In genomic region chr14:104163541-104163940, GRCh38 we compare ENCODE assay signal across 28 cellular contexts. TPM values are rescaled to one million over a fixed set of nuclear protein-coding genes. Genes with fewer than 3 reads are reported as not detected.
"Had no signal": no experiment of that assay in that cellular context is flagged by ENCODE, and none has a peak within 500 bp of the region (broad histone marks: within the 10 kb centered on the region; RNA-seq: fewer than 3 reads in every experiment).

No MANE protein-coding gene starts in this region.

- H3K36me3 ChIP-seq: ovary, right lobe of liver, sigmoid colon, stomach, thoracic aorta, thyroid gland, upper lobe of right lung, uterus had no signal

- H3K9ac ChIP-seq: parathyroid adenoma had no signal

- H3K27me3 ChIP-seq: ovary, right lobe of liver, sigmoid colon, thyroid gland, tibial nerve, upper lobe of right lung, uterus had no signal

- H3K9me3 ChIP-seq: ovary, psoas muscle, right lobe of liver, sigmoid colon, stomach, thoracic aorta, thyroid gland, tibial nerve, upper lobe of right lung, uterus had no signal

- DNase-seq: naive B cell; naive thymus-derived CD8-positive, alpha-beta T cell; nephron progenitor cell; occipital lobe; ovary; posterior cingulate gyrus; psoas muscle; right cardiac atrium; right lobe of liver; sigmoid colon; small intestine; stimulated activated CD4-positive, alpha-beta T cell treated with anti-CD3 and anti-CD28 coated beads, Interleukin-15, amount 100 ng/mL, for 24 hours; stimulated activated CD4-positive, alpha-beta T cell treated with anti-CD3 and anti-CD28 coated beads, Interleukin-2, amount 100 ng/mL, for 24 hours; stimulated activated CD4-positive, alpha-beta T cell treated with anti-CD3 and anti-CD28 coated beads, Interleukin-2, amount 100 ng/mL, for 48 hours; stimulated activated CD4-positive, alpha-beta T cell treated with anti-CD3 and anti-CD28 coated beads, Interleukin-4, amount 100 ng/mL, for 24 hours; stimulated activated naive B cell treated with anti-CD40 and anti-IgM and Interleukin-4, amounts not matched to agents 10 μg/mL and 1 μg/mL and 100 μg/mL, for 72 hours; stimulated activated naive CD4-positive, alpha-beta T cell treated with Interleukin-2 at 50 U/mL for 16 hours; stomach; thyroid gland; trophoblast cell; upper lobe of right lung; uterus had no signal

- H2AFZ ChIP-seq: parathyroid adenoma had no signal

- ATAC-seq: naive thymus-derived CD8-positive, alpha-beta T cell; natural killer cell treated with Interleukin-12 subunit alpha and Interleukin-12 subunit beta and Interleukin-15 and Interleukin-18, amount 100 ng/mL, for 72 hours; psoas muscle; right cardiac atrium; right lobe of liver; stimulated activated effector memory CD8-positive, alpha-beta T cell treated with anti-CD3 and anti-CD28 coated beads, Interleukin-12 subunit alpha, Interleukin-12 subunit beta, amount 100 ng/mL, for 72 hours; stimulated activated naive B cell treated with anti-CD40 and anti-IgM and Interleukin-4, amounts not matched to agents 10 μg/mL and 1 μg/mL and 100 μg/mL, for 72 hours; upper lobe of right lung had no signal

- H3K27ac ChIP-seq: ovary, parathyroid adenoma, psoas muscle, right lobe of liver, sigmoid colon, stomach, thoracic aorta, thyroid gland, tibial nerve, upper lobe of right lung, uterus had no signal

- H3K4me1 ChIP-seq: parathyroid adenoma, psoas muscle, right lobe of liver, sigmoid colon, thyroid gland, tibial nerve, upper lobe of right lung, uterus had no signal

- H3K4me3 ChIP-seq: ovary, psoas muscle, right lobe of liver, sigmoid colon, stomach, thoracic aorta, thyroid gland, tibial nerve, upper lobe of right lung, uterus had no signal

RNA-seq across cellular contexts. Expression of gene KIF26A, which starts 25.2 kb away (rescaled TPM):
- total RNA-seq: natural killer cell treated with Interleukin-12 subunit alpha and Interleukin-12 subunit beta and Interleukin-15 and Interleukin-18, amount 100 ng/mL, for 72 hours; osteoblast had no signal
- polyA plus RNA-seq: naive thymus-derived CD8-positive, alpha-beta T cell had no signal
